ENCODE assay signal across 8 cellular contexts in genomic region chr2:241617431-241618154, GRCh38. TPM values are rescaled to one million over a fixed set of nuclear protein-coding genes. Genes with fewer than 3 reads are reported as not detected.
DNase-seq lines count a peak whose midpoint lies in the region; ATAC-seq, FAIRE-seq and TF ChIP-seq lines count a peak whose summit lies in the region.

No MANE protein-coding gene starts in this region.

- no peak for FAIRE-seq in urothelium cell line (lab: Jason Lieb, UNC)

- peaks cover 33% of the 10 kb centered on the region for H3K79me2 ChIP-seq in OCI-LY7 (ENCODE audit: insufficient read depth, low read depth, low read length)

- no peaks in the 10 kb centered on the region for H3K27me3 ChIP-seq in CD4-positive, CD25-positive, alpha-beta regulatory T cell (ENCODE audit: control insufficient read depth, insufficient read depth, low read length)
- no peaks in the 10 kb centered on the region for H3K27me3 ChIP-seq in colonic mucosa
- no peaks in the 10 kb centered on the region for H3K27me3 ChIP-seq in testis

- H4K20me1 ChIP-seq in OCI-LY7 (ENCODE audit: insufficient read depth, low read length) = no peaks in the 10 kb centered on the region

- H3K9ac ChIP-seq in colonic mucosa (ENCODE audit: low read depth in 2 of 2, low read length in 2 of 2) = peak overlapping the region in 1 of 2 donors; percentile 48

- H3K4me2 ChIP-seq in OCI-LY7 (ENCODE audit: low read length) = peak overlapping the region; percentile 82

- peak overlapping the region; percentile 71; the same call in 1 of the 2 replicates for H2AFZ ChIP-seq in OCI-LY7 (ENCODE audit: low read length)

- CTCF ChIA-PET in OCI-LY7 (lab: Charles Lee; ENCODE audit: unreplicated experiment) = no interaction called here

- peak overlapping the region; percentile 90 to 98 (median 92) for H3K27ac Mint-ChIP-seq in CD4-positive, CD25-positive, alpha-beta regulatory T cell
- H3K27ac Mint-ChIP-seq in natural killer cell treated with Interleukin-12 subunit alpha and Interleukin-12 subunit beta and Interleukin-15 and Interleukin-18, amount 100 ng/mL, for 72 hours = peak overlapping the region; percentile 71 to 91

- WGBS in testis, 2 donors = 51 to 63% methylated on average over 15 of the region's 15 CpGs

- peak overlapping the region; percentile 91 for H3K4me3 ChIP-seq in CD4-positive, CD25-positive, alpha-beta regulatory T cell (ENCODE audit: low read depth, low read length)
- H3K4me3 ChIP-seq in OCI-LY7 (ENCODE audit: low read depth, low read length, poor library complexity, severe bottlenecking) (peak overlapping the region; percentile 54), colonic mucosa (peak overlapping the region; percentile 10), testis (no peak overlapping the region)

- peaks cover 18% of the 10 kb centered on the region for H3K4me1 ChIP-seq in CD4-positive, CD25-positive, alpha-beta regulatory T cell (ENCODE audit: control insufficient read depth, insufficient read depth, low read length, poor library complexity, severe bottlenecking)
- H3K4me1 ChIP-seq in OCI-LY7 (ENCODE audit: insufficient read depth, low read length, poor library complexity, severe bottlenecking) (peaks cover 22% of the 10 kb centered on the region), colonic mucosa (no peaks in the 10 kb centered on the region), testis (peaks cover 12% of the 10 kb centered on the region)

- no peaks in the 10 kb centered on the region for H3K9me2 ChIP-seq in OCI-LY7 (ENCODE audit: insufficient read depth, low read length)

- no TSS peak for BruUV-seq in OCI-LY7 (replicated peaks; lab: Mats Ljungman, UMichigan)

- POLR2A ChIA-PET in OCI-LY7 (lab: Charles Lee) = interaction anchor here (0.6 to 1.4 kb wide), 4 partner anchors 12 to 302 kb away, joined by 3 to 11 read pairs (median 6); partner anchors contain the start of genes HDLBP and SEPTIN2

- no peaks in the 10 kb centered on the region for H3K9me3 ChIP-seq in CD4-positive, CD25-positive, alpha-beta regulatory T cell (ENCODE audit: control insufficient read depth in 2 of 2, low read length in 2 of 2)
- no peaks in the 10 kb centered on the region for H3K9me3 ChIP-seq in OCI-LY7 (ENCODE audit: low read length)
- H3K9me3 ChIP-seq in colonic mucosa = no peaks in the 10 kb centered on the region
- no peaks in the 10 kb centered on the region for H3K9me3 ChIP-seq in testis

- H3K36me3 Mint-ChIP-seq in CD4-positive, CD25-positive, alpha-beta regulatory T cell = peaks cover 8% of the 10 kb centered on the region
- H3K36me3 Mint-ChIP-seq in natural killer cell treated with Interleukin-12 subunit alpha and Interleukin-12 subunit beta and Interleukin-15 and Interleukin-18, amount 100 ng/mL, for 72 hours = peaks cover 10% of the 10 kb centered on the region

- no peak for TF ChIP-seq POLR2A in testis (IDR thresholded peaks at IDR 0.05)

- no peaks in the 10 kb centered on the region for H3K9me3 Mint-ChIP-seq in CD4-positive, CD25-positive, alpha-beta regulatory T cell
- no peaks in the 10 kb centered on the region for H3K9me3 Mint-ChIP-seq in natural killer cell treated with Interleukin-12 subunit alpha and Interleukin-12 subunit beta and Interleukin-15 and Interleukin-18, amount 100 ng/mL, for 72 hours

- H3K27me3 Mint-ChIP-seq in CD4-positive, CD25-positive, alpha-beta regulatory T cell = no peaks in the 10 kb centered on the region
- no peaks in the 10 kb centered on the region for H3K27me3 Mint-ChIP-seq in natural killer cell treated with Interleukin-12 subunit alpha and Interleukin-12 subunit beta and Interleukin-15 and Interleukin-18, amount 100 ng/mL, for 72 hours

- TF ChIP-seq CTCF in OCI-LY7 (conservative IDR thresholded peaks at IDR 0.05; ENCODE audit: low read length) (no peak), colonic mucosa (IDR thresholded peaks at IDR 0.05) (no peak), testis (IDR thresholded peaks at IDR 0.05) (no peak)

- intact Hi-C loops in OCI-LY7 (cut with micrococcal nuclease; ENCODE audit: unreplicated experiment) = no loop called here
- intact Hi-C loops in colonic mucosa (cut with DNase I) = no loop called here
- intact Hi-C loops in testis (cut with DNase I; ENCODE audit: low total_unique reads) = no loop called here

- H3K36me3 ChIP-seq in CD4-positive, CD25-positive, alpha-beta regulatory T cell (ENCODE audit: control insufficient read depth, insufficient read depth, low read length) = no peaks in the 10 kb centered on the region
- peaks cover 47% of the 10 kb centered on the region for H3K36me3 ChIP-seq in OCI-LY7 (ENCODE audit: insufficient read depth, low read length)
- H3K36me3 ChIP-seq in colonic mucosa = no peaks in the 10 kb centered on the region
- no peaks in the 10 kb centered on the region for H3K36me3 ChIP-seq in testis (ENCODE audit: low read depth, missing control alignments)

- peak overlapping the region; percentile 75 for H3K27ac ChIP-seq in CD4-positive, CD25-positive, alpha-beta regulatory T cell (ENCODE audit: insufficient read depth, low read length, poor library complexity, severe bottlenecking)
- peak overlapping the region; percentile 66 for H3K27ac ChIP-seq in OCI-LY7 (ENCODE audit: low read depth, low read length, poor library complexity, severe bottlenecking)
- H3K27ac ChIP-seq in colonic mucosa = peak overlapping the region; percentile 10
- no peak overlapping the region for H3K27ac ChIP-seq in testis

- DNase-seq in CD4-positive, CD25-positive, alpha-beta regulatory T cell = peak; percentile 19 to 82 (median 69)
- DNase-seq in OCI-LY7 (ENCODE audit: low spot score) = peak; percentile 80
- DNase-seq in colonic mucosa = no peak
- DNase-seq in natural killer cell treated with Interleukin-12 subunit alpha and Interleukin-12 subunit beta and Interleukin-15 and Interleukin-18, amount 100 ng/mL, for 72 hours (ENCODE audit: low spot score) = no peak
- DNase-seq in testis = no peak
- no peak for DNase-seq in urothelium cell line (ENCODE audit: low spot score)

- H3K4me1 Mint-ChIP-seq in CD4-positive, CD25-positive, alpha-beta regulatory T cell = peaks cover 11 to 45% (median 34%) of the 10 kb centered on the region in 4 donors
- peaks cover 30 to 33% of the 10 kb centered on the region in 2 donors for H3K4me1 Mint-ChIP-seq in natural killer cell treated with Interleukin-12 subunit alpha and Interleukin-12 subunit beta and Interleukin-15 and Interleukin-18, amount 100 ng/mL, for 72 hours (ENCODE audit: low read depth in 2 of 2)

- ATAC-seq in CD4-positive, CD25-positive, alpha-beta regulatory T cell (ENCODE audit: low read depth in 2 of 2) = peak; percentile 74 to 75
- peak; percentile 62 for ATAC-seq in GM21529 (IDR thresholded peaks at IDR 0.05; ENCODE audit: unreplicated experiment)
- ATAC-seq in natural killer cell treated with Interleukin-12 subunit alpha and Interleukin-12 subunit beta and Interleukin-15 and Interleukin-18, amount 100 ng/mL, for 72 hours = peak in 1 of 2 donors; percentile 64
- no peak for ATAC-seq in HG03159 (IDR thresholded peaks at IDR 0.05; ENCODE audit: unreplicated experiment)

- peak overlapping the region; percentile 82 to 95 (median 92) for H3K4me3 Mint-ChIP-seq in CD4-positive, CD25-positive, alpha-beta regulatory T cell
- H3K4me3 Mint-ChIP-seq in natural killer cell treated with Interleukin-12 subunit alpha and Interleukin-12 subunit beta and Interleukin-15 and Interleukin-18, amount 100 ng/mL, for 72 hours = peak overlapping the region; percentile 78

RNA-seq across cellular contexts. Expression of gene THAP4, which starts 19.4 kb away (rescaled TPM):
- 47.8 TPM for total RNA-seq in CD4-positive, CD25-positive, alpha-beta regulatory T cell
- 10 to 100 TPM; 37.5 to 42.8 (median 39.6) TPM for polyA plus RNA-seq in CD4-positive, CD25-positive, alpha-beta regulatory T cell
- 55.4 and 65.6 TPM in 2 replicates for total RNA-seq in OCI-LY7 (2014; rRNA removed; shearing (Covaris generic))
- total RNA-seq in OCI-LY7 (2022) (55.6 and 61.6 TPM in 2 replicates), colonic mucosa (10 to 100 TPM; 66.6 to 68.0 TPM), testis (10 to 100 TPM; 61.3 to 73.5 TPM)
- 10 to 100 TPM; 26.9 to 55.9 TPM for total RNA-seq in natural killer cell treated with Interleukin-12 subunit alpha and Interleukin-12 subunit beta and Interleukin-15 and Interleukin-18, amount 100 ng/mL, for 72 hours
- 73.5 TPM for polyA plus RNA-seq in testis (ENCODE audit: insufficient read depth, low read depth, low replicate concordance)

RNA-seq across cellular contexts. Expression of gene ATG4B, which starts 19.9 kb away (rescaled TPM):
- total RNA-seq in CD4-positive, CD25-positive, alpha-beta regulatory T cell = 158 TPM
- 10 to 100 TPM; 43.7 to 59.6 (median 56.2) TPM for polyA plus RNA-seq in CD4-positive, CD25-positive, alpha-beta regulatory T cell
- total RNA-seq in OCI-LY7 (2014; rRNA removed; shearing (Covaris generic)) = 72.4 and 78.0 TPM in 2 replicates
- total RNA-seq in OCI-LY7 (2022) (133 and 152 TPM in 2 replicates), colonic mucosa (100 to 1,000 TPM in 1 of 2 donors, 10 to 100 TPM in 1; 72.4 to 119 TPM), testis (100 to 1,000 TPM; 149 to 159 TPM)
- 100 to 1,000 TPM in 1 of 2 donors, 10 to 100 TPM in 1; 96.2 to 127 TPM for total RNA-seq in natural killer cell treated with Interleukin-12 subunit alpha and Interleukin-12 subunit beta and Interleukin-15 and Interleukin-18, amount 100 ng/mL, for 72 hours
- polyA plus RNA-seq in testis (ENCODE audit: insufficient read depth, low read depth, low replicate concordance) = 123 TPM

RNA-seq across cellular contexts. Expression of gene BOK, which starts 59.0 kb away (rescaled TPM):
- total RNA-seq in CD4-positive, CD25-positive, alpha-beta regulatory T cell = not detected
- polyA plus RNA-seq in CD4-positive, CD25-positive, alpha-beta regulatory T cell = not detected
- not detected in 2 replicates for total RNA-seq in OCI-LY7 (2014; rRNA removed; shearing (Covaris generic))
- total RNA-seq in OCI-LY7 (2022) (not detected in 2 replicates), colonic mucosa (10 to 100 TPM in 1 of 2 donors, 1 to 10 TPM in 1; 8.3 to 14.1 TPM), testis (10 to 100 TPM; 52.0 to 62.7 TPM)
- total RNA-seq in natural killer cell treated with Interleukin-12 subunit alpha and Interleukin-12 subunit beta and Interleukin-15 and Interleukin-18, amount 100 ng/mL, for 72 hours = 1 to 10 TPM; 1.0 to 2.2 TPM
- polyA plus RNA-seq in testis (ENCODE audit: insufficient read depth, low read depth, low replicate concordance) = 20.2 TPM

Comparison
In these comparisons a context has a peak if more than half of its experiments do, and no peak if none do; other contexts are left out.
1. DNase-seq: peak in CD4-positive, CD25-positive, alpha-beta regulatory T cell (3 of 3) and OCI-LY7 (single experiment); none in colonic mucosa (single experiment), natural killer cell treated with Interleukin-12 subunit alpha and Interleukin-12 subunit beta and Interleukin-15 and Interleukin-18, amount 100 ng/mL, for 72 hours (single experiment), testis (single experiment) and urothelium cell line (single experiment).
2. H3K27ac ChIP-seq: peak in CD4-positive, CD25-positive, alpha-beta regulatory T cell (single experiment), OCI-LY7 (single experiment) and colonic mucosa (single experiment); none in testis (0 of 2).
3. H3K4me3 ChIP-seq: peak in CD4-positive, CD25-positive, alpha-beta regulatory T cell (single experiment), OCI-LY7 (single experiment) and colonic mucosa (single experiment); none in testis (0 of 2).